In the genomic region with DNA sequence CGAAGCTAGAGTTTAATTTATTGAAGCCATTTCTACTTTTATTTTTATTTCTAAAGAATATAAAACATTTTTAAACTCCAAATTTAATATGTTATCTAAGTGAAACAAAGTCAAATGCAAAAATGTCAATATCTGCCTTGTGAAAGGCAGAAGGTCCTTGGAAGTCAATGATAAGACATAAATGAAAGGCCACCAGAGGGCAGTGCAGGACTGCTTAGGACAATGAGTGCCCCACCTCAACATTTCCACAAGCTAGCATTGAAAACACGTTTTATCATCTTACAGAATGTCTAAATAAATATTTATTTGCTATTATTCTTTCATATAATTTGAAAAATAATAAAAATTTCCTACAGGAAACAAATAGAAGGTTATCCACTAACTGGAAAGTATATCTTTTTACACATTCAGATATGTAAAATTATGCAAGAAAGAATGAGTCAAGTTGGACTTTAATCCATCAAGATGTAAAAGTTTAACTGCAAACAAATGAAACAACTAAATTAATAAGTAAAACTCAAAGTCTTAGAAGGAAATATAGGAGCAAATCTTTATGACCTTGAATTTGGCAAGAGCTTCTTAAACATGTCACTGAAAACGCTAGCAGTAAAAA, we compare ENCODE assay signal across 9 cellular contexts.
DNase-seq lines count a peak whose midpoint lies in the region; ATAC-seq and TF ChIP-seq lines count a peak whose summit lies in the region.
"Had no signal": no experiment of that assay in that cellular context is flagged by ENCODE, and none has a peak within 500 bp of the region (broad histone marks: within the 10 kb centered on the region; RNA-seq: fewer than 3 reads in every experiment).

No MANE protein-coding gene starts in this region.

- no peaks in the 10 kb centered on the region for H3K36me3 ChIP-seq in HCT116 (ENCODE audit: control insufficient read depth in 1 of 2, insufficient read depth in 2 of 2, low read length in 2 of 2)

- TF ChIP-seq CTCF in HCT116 (IDR thresholded peaks at IDR 0.05 in 2 of 3, conservative IDR thresholded peaks at IDR 0.05 in 1 of 3; ENCODE audit: borderline replicate concordance in 1 of 3, insufficient read depth in 1 of 3, low read depth in 2 of 3, low read length in 2 of 3) (peak in 2 of 3 experiments; percentile 47 to 52; a peak in 3 of 6 replicates), chondrocyte (IDR thresholded peaks at IDR 0.05) (peak; percentile 88)

- H4K20me1 ChIP-seq in HCT116 (ENCODE audit: insufficient read depth), result no peaks in the 10 kb centered on the region; the same call in 1 of the 2 replicates

- no peaks in the 10 kb centered on the region for H3K9me3 Mint-ChIP-seq in chondrocyte (ENCODE audit: low read depth)
- H3K9me3 Mint-ChIP-seq: activated naive CD4-positive, alpha-beta T cell treated with anti-CD3 and anti-CD28 coated beads, Interleukin-2, amount 50 U/mL, for 24 hours had no signal

- H3K27ac Mint-ChIP-seq in chondrocyte (ENCODE audit: unreplicated experiment), result no peak overlapping the region
- H3K27ac Mint-ChIP-seq: activated naive CD4-positive, alpha-beta T cell treated with anti-CD3 and anti-CD28 coated beads, Interleukin-2, amount 50 U/mL, for 24 hours had no signal

- H2AFZ ChIP-seq in HCT116 (ENCODE audit: low read depth, low read length, poor library complexity, severe bottlenecking), result no peak overlapping the region

- no peak overlapping the region for H3K4me2 ChIP-seq in HCT116 (ENCODE audit: low read length)

- no peaks in the 10 kb centered on the region for H3K4me1 ChIP-seq in HCT116 (ENCODE audit: control insufficient read depth in 1 of 2, insufficient read depth in 2 of 2, low read length in 2 of 2)

- no peaks in the 10 kb centered on the region for H3K36me3 Mint-ChIP-seq in chondrocyte (ENCODE audit: low read depth)
- H3K36me3 Mint-ChIP-seq: activated naive CD4-positive, alpha-beta T cell treated with anti-CD3 and anti-CD28 coated beads, Interleukin-2, amount 50 U/mL, for 24 hours had no signal

- RAD21 ChIA-PET in HCT116 (lab: Charles Lee; ENCODE audit: low non-redundant PET in 1 of 2, low total read pairs in 2 of 2, uncharacterized antibody in 2 of 2, unreplicated experiment in 2 of 2), result no interaction called here

- ATAC-seq in HCT116 (no peak), left lobe of liver (peak; percentile 72)

- no TSS peak for BruUV-seq in HCT116 (replicated peaks; lab: Mats Ljungman, UMichigan)

- no peaks in the 10 kb centered on the region for H3K4me1 Mint-ChIP-seq in chondrocyte (ENCODE audit: low read depth)
- H3K4me1 Mint-ChIP-seq: activated naive CD4-positive, alpha-beta T cell treated with anti-CD3 and anti-CD28 coated beads, Interleukin-2, amount 50 U/mL, for 24 hours had no signal

- H3K9ac ChIP-seq in HCT116 (ENCODE audit: low read length), result no peak overlapping the region

- no peaks in the 10 kb centered on the region for H3K79me2 ChIP-seq in HCT116 (ENCODE audit: insufficient read depth, low read length)

- no peaks in the 10 kb centered on the region for H3K9me2 ChIP-seq in HCT116 (ENCODE audit: insufficient read depth)

- H3K27me3 Mint-ChIP-seq in chondrocyte (ENCODE audit: low read depth), result peaks cover 11% of the 10 kb centered on the region

- in situ Hi-C loops in G401 (cut with HindIII; ENCODE audit: low sequenced_read_pairs), result no loop called here

- intact Hi-C loops in HCT116 (cut with micrococcal nuclease), result loop anchor here (1.0 kb wide), 1 partner anchor 25 kb away; no protein-coding TSS in a partner anchor

- peaks cover 0 to 5% of the 10 kb centered on the region in 2 experiments; a peak in 2 of 4 replicates for H3K9me3 ChIP-seq in HCT116 (ENCODE audit: control insufficient read depth in 1 of 2, insufficient read depth in 1 of 2, low read depth in 1 of 2, low read length in 2 of 2)

- peak; percentile 54 for TF ChIP-seq RAD21 in HCT116 (IDR thresholded peaks at IDR 0.05; ENCODE audit: low read depth)

- TF ChIP-seq POLR2A in HCT116 (IDR thresholded peaks at IDR 0.05; ENCODE audit: borderline replicate concordance, extremely low read depth, insufficient read depth, insufficient read length), result no peak

- CTCF ChIA-PET in HCT116 (lab: Charles Lee), result interaction anchor here (0.9 to 1.2 kb wide), 3 partner anchors 19 to 54 kb away, joined by 3 to 7 read pairs (median 6); no protein-coding TSS in a partner anchor

- no peaks in the 10 kb centered on the region for H3K27me3 ChIP-seq in HCT116 (ENCODE audit: insufficient read depth, low read length)

- POLR2A ChIA-PET in HCT116 (lab: Charles Lee), result no interaction called here

- no peak overlapping the region for H3K27ac ChIP-seq in HCT116 (ENCODE audit: low read depth, low read length)

- DNase-seq in G401 (ENCODE audit: low spot score) (peak; percentile 77), HCT116 (ENCODE audit: low read depth, low spot score) (peak; percentile 27), NCI-H1417 (lab: John Stamatoyannopoulos, UW) (peak; percentile 49 to 85 (median 56)), T-helper 1 cell (peak in 3 of 5 donors; percentile 8 to 41 (median 38)), chondrocyte (ENCODE audit: low spot score) (no peak), left lobe of liver (ENCODE audit: low spot score) (peak; percentile 54), NCI-H187 treated with DMSO at 0.1 percent for 48 hours (lab: John Stamatoyannopoulos, UW) (no peak)
- peak; percentile 24 to 34 for DNase-seq in stimulated activated CD8-positive, alpha-beta memory T cell treated with anti-CD3 and anti-CD28 coated beads, Interleukin-2, amount 100 ng/mL, for 48 hours (ENCODE audit: low read depth in 2 of 2)

- no peak overlapping the region for H3K4me3 ChIP-seq in HCT116 (replicated peaks in 1 of 2; ENCODE audit: low read depth in 1 of 2, low read length in 2 of 2)

- no peak overlapping the region for H3K4me3 Mint-ChIP-seq in chondrocyte (ENCODE audit: unreplicated experiment)
- H3K4me3 Mint-ChIP-seq: activated naive CD4-positive, alpha-beta T cell treated with anti-CD3 and anti-CD28 coated beads, Interleukin-2, amount 50 U/mL, for 24 hours had no signal

TF ChIP-seq in HCT116, 20 proteins besides CTCF, POLR2A, EP300 and RAD21:
- no peak for TF ChIP-seq ELF1 (IDR thresholded peaks at IDR 0.05; ENCODE audit: borderline replicate concordance, low read depth)
- no peak for TF ChIP-seq ZNF274 (IDR thresholded peaks at IDR 0.05; ENCODE audit: low read depth, low read length)
- no peak for TF ChIP-seq TCF7L2 (IDR thresholded peaks at IDR 0.05; ENCODE audit: borderline replicate concordance, extremely low read depth, insufficient read depth, insufficient read length)
- no peak for TF ChIP-seq CEBPB (IDR thresholded peaks at IDR 0.05; ENCODE audit: low read depth)
- TF ChIP-seq ZBTB33 (IDR thresholded peaks at IDR 0.05; ENCODE audit: extremely low read depth, insufficient replicate concordance, low read length), result no peak
- TF ChIP-seq CBX3 (IDR thresholded peaks at IDR 0.05; ENCODE audit: low read depth), result no peak
- TF ChIP-seq EGR1 (IDR thresholded peaks at IDR 0.05; ENCODE audit: low read depth), result no peak
TF ChIP-seq in HCT116: peak in this region for 0.

Comparison
In these comparisons a context has a peak if more than half of its experiments do, and no peak if none do; other contexts are left out.
1. DNase-seq: peak in G401 (single experiment), HCT116 (single experiment), NCI-H1417 (3 of 3), T-helper 1 cell (3 of 5), left lobe of liver (single experiment) and stimulated activated CD8-positive, alpha-beta memory T cell treated with anti-CD3 and anti-CD28 coated beads, Interleukin-2, amount 100 ng/mL, for 48 hours (2 of 2); none in chondrocyte (single experiment) and NCI-H187 treated with DMSO at 0.1 percent for 48 hours (single experiment).